Comparison of ENCODE assay signal across 8 cellular contexts in genomic region chr1:40059292-40059959, GRCh38. TPM values are rescaled to one million over a fixed set of nuclear protein-coding genes. Genes with fewer than 3 reads are reported as not detected.
A peak's percentile ranks its signal among the peaks of the same experiment; 100 is the strongest.
DNase-seq lines count a peak whose midpoint lies in the region; ATAC-seq and TF ChIP-seq lines count a peak whose summit lies in the region.

No MANE protein-coding gene starts in this region.

- peak overlapping the region; percentile 61 for H3K4me3 Mint-ChIP-seq in activated naive CD8-positive, alpha-beta T cell treated with anti-CD3 and anti-CD28 coated beads for 36 hours

- TF ChIP-seq EP300 in tibial nerve (IDR thresholded peaks at IDR 0.05), result peak; percentile 49 to 62

- no peak for TF ChIP-seq POLR2A in tibial nerve (IDR thresholded peaks at IDR 0.05)

- H3K27ac Mint-ChIP-seq in activated naive CD8-positive, alpha-beta T cell treated with anti-CD3 and anti-CD28 coated beads for 36 hours, result peak overlapping the region; percentile 95

- H3K27me3 Mint-ChIP-seq in activated naive CD8-positive, alpha-beta T cell treated with anti-CD3 and anti-CD28 coated beads for 36 hours, result no peaks in the 10 kb centered on the region

- ATAC-seq in GM19023 (IDR thresholded peaks at IDR 0.05; ENCODE audit: unreplicated experiment) (peak; percentile 45), HG03457 (IDR thresholded peaks at IDR 0.05; ENCODE audit: unreplicated experiment) (no peak)

- WGBS in tibial nerve, 2 donors, result 63 to 73% methylated on average over 4 of the region's 4 CpGs

- H3K27ac ChIP-seq in iPS-18a (ENCODE audit: low read length) (no peak overlapping the region), tibial nerve (peak overlapping the region in 3 of 4 donors; percentile 50 to 67 (median 53))

- no peaks in the 10 kb centered on the region for H3K27me3 ChIP-seq in iPS-18a (ENCODE audit: control insufficient read depth, insufficient read depth, low read length)
- no peaks in the 10 kb centered on the region for H3K27me3 ChIP-seq in tibial nerve

- H3K4me3 ChIP-seq in iPS-18a (ENCODE audit: low read length), result peak overlapping the region; percentile 22
- no peak overlapping the region for H3K4me3 ChIP-seq in tibial nerve

- H3K36me3 Mint-ChIP-seq in activated naive CD8-positive, alpha-beta T cell treated with anti-CD3 and anti-CD28 coated beads for 36 hours, result peaks cover 82% of the 10 kb centered on the region

- DNase-seq in LHCN-M2 (ENCODE audit: low read depth) (peak; percentile 31), tibial nerve (ENCODE audit: low spot score in 2 of 2) (no peak), putamen (ENCODE audit: low spot score) (no peak), COR-L47 (lab: John Stamatoyannopoulos, UW) (no peak)
- DNase-seq in activated naive CD8-positive, alpha-beta T cell treated with anti-CD3 and anti-CD28 coated beads for 36 hours, result no peak

- H3K4me1 ChIP-seq in iPS-18a (ENCODE audit: control insufficient read depth, low read depth, low read length) (peaks cover 15% of the 10 kb centered on the region), tibial nerve (peaks cover 0 to 70% (median 47%) of the 10 kb centered on the region in 4 donors)

- H3K36me3 ChIP-seq in iPS-18a (ENCODE audit: control insufficient read depth, low read depth, low read length) (peaks cover 44% of the 10 kb centered on the region), tibial nerve (peaks cover 0 to 53% (median 7%) of the 10 kb centered on the region in 3 donors)

- no peaks in the 10 kb centered on the region for H3K9me3 Mint-ChIP-seq in activated naive CD8-positive, alpha-beta T cell treated with anti-CD3 and anti-CD28 coated beads for 36 hours

- TF ChIP-seq CTCF in tibial nerve (IDR thresholded peaks at IDR 0.05), result no peak

- H3K4me1 Mint-ChIP-seq in activated naive CD8-positive, alpha-beta T cell treated with anti-CD3 and anti-CD28 coated beads for 36 hours, result peaks cover 87% of the 10 kb centered on the region

- H3K9me3 ChIP-seq in iPS-18a (ENCODE audit: control insufficient read depth, low read depth, low read length) (no peaks in the 10 kb centered on the region), tibial nerve (no peaks in the 10 kb centered on the region)

- H3K9ac ChIP-seq in iPS-18a (ENCODE audit: low read length), result peak overlapping the region; percentile 21

RNA-seq across cellular contexts. Expression of gene CAP1, which starts 18.9 kb away (rescaled TPM):
- total RNA-seq in LHCN-M2 (2014; rRNA removed) (505 and 541 TPM in 2 replicates), tibial nerve (100 to 1,000 TPM; 210 to 281 (median 227) TPM)
- 475 TPM for polyA plus RNA-seq in LHCN-M2 (2012)
- 100 to 1,000 TPM; 483 to 504 TPM for total RNA-seq in activated naive CD8-positive, alpha-beta T cell treated with anti-CD3 and anti-CD28 coated beads for 36 hours

RNA-seq across cellular contexts. Expression of gene PPT1, which starts 37.6 kb away (rescaled TPM):
- total RNA-seq in LHCN-M2 (2014; rRNA removed), result 40.3 and 54.2 TPM in 2 replicates
- 38.1 TPM for polyA plus RNA-seq in LHCN-M2 (2012)
- total RNA-seq in activated naive CD8-positive, alpha-beta T cell treated with anti-CD3 and anti-CD28 coated beads for 36 hours, result 10 to 100 TPM; 87.5 to 93.7 TPM
- 10 to 100 TPM; 52.8 to 88.5 (median 58.7) TPM for total RNA-seq in tibial nerve
